Comparison of ENCODE assay signal across 8 cellular contexts in genomic region chr6:149565539-149566371, GRCh38. TPM values are rescaled to one million over a fixed set of nuclear protein-coding genes. Genes with fewer than 3 reads are reported as not detected.
DNase-seq lines count a peak whose midpoint lies in the region; ATAC-seq and TF ChIP-seq lines count a peak whose summit lies in the region.

No MANE protein-coding gene starts in this region.

- H3K27me3 Mint-ChIP-seq in activated naive CD8-positive, alpha-beta T cell treated with anti-CD3 and anti-CD28 coated beads for 36 hours, result no peaks in the 10 kb centered on the region
- H3K27me3 Mint-ChIP-seq in osteocyte (ENCODE audit: unreplicated experiment), result peaks cover under 1% of the 10 kb centered on the region

- no peaks in the 10 kb centered on the region for H3K36me3 Mint-ChIP-seq in activated naive CD8-positive, alpha-beta T cell treated with anti-CD3 and anti-CD28 coated beads for 36 hours
- no peaks in the 10 kb centered on the region for H3K36me3 Mint-ChIP-seq in osteocyte (ENCODE audit: unreplicated experiment)

- no peaks in the 10 kb centered on the region for H3K9me3 Mint-ChIP-seq in activated naive CD8-positive, alpha-beta T cell treated with anti-CD3 and anti-CD28 coated beads for 36 hours
- no peaks in the 10 kb centered on the region for H3K9me3 Mint-ChIP-seq in osteocyte (ENCODE audit: unreplicated experiment)

- intact Hi-C loops in head of caudate nucleus (cut with DNase I), result loop anchor here (5.0 to 10.0 kb wide), 2 partner anchors 82 to 299 kb away; partner anchors contain the start of genes KATNA1 and LRP11

- no peaks in the 10 kb centered on the region for H3K9me3 ChIP-seq in thoracic aorta

- H3K27ac ChIP-seq in thoracic aorta, result peak overlapping the region; percentile 95 to 96

- H3K27me3 ChIP-seq in thoracic aorta (replicated peaks; ENCODE audit: insufficient read depth), result no peaks in the 10 kb centered on the region

- no peaks in the 10 kb centered on the region for H3K36me3 ChIP-seq in thoracic aorta

- H3K4me1 ChIP-seq in thoracic aorta (ENCODE audit: control insufficient read depth in 1 of 2, low read depth in 2 of 2), result peaks cover 11 to 24% of the 10 kb centered on the region in 2 donors

- DNase-seq in GM10266 (ENCODE audit: extremely low spot score) (peak; percentile 98), NCI-H1092 (lab: John Stamatoyannopoulos, UW) (peak; percentile 92), SKM-1 (lab: John Stamatoyannopoulos, UW; ENCODE audit: unreplicated experiment) (peak; percentile 72), head of caudate nucleus (peak; percentile 84 to 97 (median 93)), osteocyte (ENCODE audit: extremely low spot score, unreplicated experiment) (peak; percentile 99), thoracic aorta (ENCODE audit: low spot score) (peak; percentile 77)
- DNase-seq in activated naive CD8-positive, alpha-beta T cell treated with anti-CD3 and anti-CD28 coated beads for 36 hours, result peak; percentile 97

- H3K4me1 Mint-ChIP-seq in activated naive CD8-positive, alpha-beta T cell treated with anti-CD3 and anti-CD28 coated beads for 36 hours, result peaks cover 25% of the 10 kb centered on the region
- peaks cover 19% of the 10 kb centered on the region for H3K4me1 Mint-ChIP-seq in osteocyte (ENCODE audit: unreplicated experiment)

- TF ChIP-seq CTCF in GM10266 (IDR thresholded peaks at IDR 0.05; ENCODE audit: control insufficient read depth, insufficient read depth, low read depth, missing control alignments), result peak; percentile 75
- TF ChIP-seq CTCF in osteocyte (IDR thresholded peaks at IDR 0.05), result peak; percentile 75
- TF ChIP-seq CTCF in thoracic aorta (IDR thresholded peaks at IDR 0.05), result peak; percentile 48

- H3K27ac Mint-ChIP-seq in activated naive CD8-positive, alpha-beta T cell treated with anti-CD3 and anti-CD28 coated beads for 36 hours, result peak overlapping the region; percentile 92
- H3K27ac Mint-ChIP-seq in osteocyte (ENCODE audit: unreplicated experiment), result peak overlapping the region; percentile 69

- peak overlapping the region; percentile 91 for H3K4me3 Mint-ChIP-seq in activated naive CD8-positive, alpha-beta T cell treated with anti-CD3 and anti-CD28 coated beads for 36 hours
- peak overlapping the region; percentile 81 for H3K4me3 Mint-ChIP-seq in osteocyte (ENCODE audit: unreplicated experiment)

- peak overlapping the region; percentile 93 for H3K4me3 ChIP-seq in thoracic aorta

- ATAC-seq in HG02642 (IDR thresholded peaks at IDR 0.05; ENCODE audit: poor library complexity, unreplicated experiment) (peak; percentile 87), thoracic aorta (ENCODE audit: insufficient number of reproducible peaks, low FRiP score, low read depth) (peak; percentile 95)

RNA-seq across cellular contexts. Expression of gene GINM1, which starts 0.4 kb away (rescaled TPM):
- 10 to 100 TPM; 19.1 to 20.7 TPM for total RNA-seq in activated naive CD8-positive, alpha-beta T cell treated with anti-CD3 and anti-CD28 coated beads for 36 hours
- total RNA-seq in osteocyte, result 66.2 and 68.4 TPM in 2 replicates
- 10 to 100 TPM; 52.5 to 81.6 TPM for total RNA-seq in thoracic aorta

RNA-seq across cellular contexts. Expression of gene PPIL4, which starts 19.9 kb away (rescaled TPM):
- total RNA-seq in activated naive CD8-positive, alpha-beta T cell treated with anti-CD3 and anti-CD28 coated beads for 36 hours, result 10 to 100 TPM; 26.2 to 27.5 TPM
- total RNA-seq in osteocyte (34.3 and 35.7 TPM in 2 replicates), thoracic aorta (10 to 100 TPM; 20.2 to 33.8 TPM)

Comparison
In these comparisons a context has a peak if more than half of its experiments do, and no peak if none do; other contexts are left out.
1. Peak in every context shown above with its lines: DNase-seq, ATAC-seq, H3K4me3 ChIP-seq and H3K27ac ChIP-seq.